In the genomic region with DNA sequence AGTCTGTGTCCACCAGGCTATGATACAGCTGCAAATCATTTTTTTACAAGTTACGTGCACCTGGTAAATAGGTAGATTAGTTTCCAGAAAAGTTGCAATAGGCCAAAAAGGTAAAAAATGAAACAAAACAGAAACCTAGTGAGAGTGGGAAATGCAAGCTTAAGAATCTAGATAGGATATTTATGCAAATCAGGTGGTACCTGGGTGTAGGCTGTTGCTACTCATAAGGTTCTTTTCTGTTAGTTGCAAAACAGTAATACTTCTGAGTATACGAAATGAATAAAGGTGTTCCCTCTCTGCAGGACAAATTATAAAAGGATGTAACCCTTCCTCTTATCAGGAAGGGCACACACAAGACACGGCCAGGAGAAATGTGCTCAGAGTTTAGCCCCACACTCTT, we compare ENCODE assay signal across 18 cellular contexts.
DNase-seq lines count a peak whose midpoint lies in the region; ATAC-seq and TF ChIP-seq lines count a peak whose summit lies in the region.
"Had no signal": no experiment of that assay in that cellular context is flagged by ENCODE, and none has a peak within 500 bp of the region (broad histone marks: within the 10 kb centered on the region; RNA-seq: fewer than 3 reads in every experiment).

No MANE protein-coding gene starts in this region.

- no peaks in the 10 kb centered on the region for H3K4me1 Mint-ChIP-seq in neural progenitor cell
- H3K4me1 Mint-ChIP-seq: activated CD4-positive, alpha-beta memory T cell treated with anti-CD3 and anti-CD28 coated beads, Interleukin-2, amount 10 ng/mL, durations not matched to agents 7 days and 5 days; naive B cell; stimulated activated naive CD8-positive, alpha-beta T cell treated with anti-CD3 and anti-CD28 coated beads, Interleukin-15, amount 100 ng/mL, for 72 hours had no signal

- TF ChIP-seq CTCF in neural progenitor cell (IDR thresholded peaks at IDR 0.05) (no peak), WERI-Rb-1 (IDR thresholded peaks at IDR 0.05; ENCODE audit: low read depth, low read length) (no peak), A673 (conservative IDR thresholded peaks at IDR 0.05; ENCODE audit: low read depth, low read length) (no peak)

- H3K9me3 ChIP-seq in neural progenitor cell (ENCODE audit: low read depth) (peaks cover 8% of the 10 kb centered on the region), WERI-Rb-1 (ENCODE audit: severe bottlenecking) (peaks cover 5% of the 10 kb centered on the region), A673 (ENCODE audit: low read depth, low read length, poor library complexity, severe bottlenecking) (peaks cover 7% of the 10 kb centered on the region)

- no peaks in the 10 kb centered on the region for H3K27me3 Mint-ChIP-seq in neural progenitor cell (ENCODE audit: insufficient read depth, low read depth)
- H3K27me3 Mint-ChIP-seq: activated CD4-positive, alpha-beta memory T cell treated with anti-CD3 and anti-CD28 coated beads, Interleukin-2, amount 10 ng/mL, durations not matched to agents 7 days and 5 days; naive B cell; stimulated activated naive CD8-positive, alpha-beta T cell treated with anti-CD3 and anti-CD28 coated beads, Interleukin-15, amount 100 ng/mL, for 72 hours had no signal

- no peak overlapping the region for H3K27ac Mint-ChIP-seq in neural progenitor cell
- H3K27ac Mint-ChIP-seq: activated CD4-positive, alpha-beta memory T cell treated with anti-CD3 and anti-CD28 coated beads, Interleukin-2, amount 10 ng/mL, durations not matched to agents 7 days and 5 days; activated naive CD4-positive, alpha-beta T cell treated with anti-CD3 and anti-CD28 coated beads for 36 hours; naive B cell; stimulated activated naive CD8-positive, alpha-beta T cell treated with anti-CD3 and anti-CD28 coated beads, Interleukin-15, amount 100 ng/mL, for 72 hours had no signal

- H3K27me3 ChIP-seq in neural progenitor cell: no peaks in the 10 kb centered on the region
- no peaks in the 10 kb centered on the region for H3K27me3 ChIP-seq in WERI-Rb-1 (ENCODE audit: insufficient read depth, low read depth, severe bottlenecking)
- H3K27me3 ChIP-seq in A673 (replicated peaks; ENCODE audit: insufficient read depth, low read depth, low read length, poor library complexity): no peaks in the 10 kb centered on the region
- H3K27me3 ChIP-seq: heart right ventricle had no signal

- DNase-seq in neural progenitor cell (ENCODE audit: low spot score): no peak
- no peak for DNase-seq in WERI-Rb-1
- DNase-seq in A673 (ENCODE audit: low spot score): no peak
- no peak for DNase-seq in mesenteric fat pad (ENCODE audit: low spot score)
- DNase-seq: activated CD4-positive, alpha-beta memory T cell treated with anti-CD3 and anti-CD28 coated beads, Interleukin-2, amount 10 ng/mL, durations not matched to agents 7 days and 5 days; activated naive CD4-positive, alpha-beta T cell treated with anti-CD3 and anti-CD28 coated beads for 36 hours; DMS153; heart right ventricle; KBM-7; naive B cell; right cardiac atrium; RPMI8226; stimulated activated naive CD8-positive, alpha-beta T cell treated with anti-CD3 and anti-CD28 coated beads, Interleukin-15, amount 100 ng/mL, for 72 hours; T1000 had no signal

- H3K4me1 ChIP-seq in neural progenitor cell (peaks cover 15% of the 10 kb centered on the region), A673 (ENCODE audit: insufficient read depth, low read length, poor library complexity, severe bottlenecking) (no peaks in the 10 kb centered on the region)
- H3K4me1 ChIP-seq: heart right ventricle had no signal

- H3K9me3 Mint-ChIP-seq in neural progenitor cell: peaks cover 21% of the 10 kb centered on the region

- H3K4me2 ChIP-seq in neural progenitor cell: no peak overlapping the region

- H3K4me3 ChIP-seq in neural progenitor cell (no peak overlapping the region), WERI-Rb-1 (ENCODE audit: low read depth, low read length) (no peak overlapping the region), A673 (ENCODE audit: low read depth, low read length, poor library complexity, severe bottlenecking) (no peak overlapping the region)
- H3K4me3 ChIP-seq: heart right ventricle had no signal

- no peaks in the 10 kb centered on the region for H4K20me1 ChIP-seq in neural progenitor cell (ENCODE audit: low read depth)

- H3K36me3 Mint-ChIP-seq in neural progenitor cell: peaks cover 30% of the 10 kb centered on the region
- H3K36me3 Mint-ChIP-seq: naive B cell had no signal

- no peak overlapping the region for H3K4me3 Mint-ChIP-seq in neural progenitor cell
- H3K4me3 Mint-ChIP-seq: activated CD4-positive, alpha-beta memory T cell treated with anti-CD3 and anti-CD28 coated beads, Interleukin-2, amount 10 ng/mL, durations not matched to agents 7 days and 5 days; activated naive CD4-positive, alpha-beta T cell treated with anti-CD3 and anti-CD28 coated beads for 36 hours; naive B cell; stimulated activated naive CD8-positive, alpha-beta T cell treated with anti-CD3 and anti-CD28 coated beads, Interleukin-15, amount 100 ng/mL, for 72 hours had no signal

- no peaks in the 10 kb centered on the region for H3K79me2 ChIP-seq in neural progenitor cell (ENCODE audit: low read depth)

- intact Hi-C loops in A673 (cut with micrococcal nuclease; ENCODE audit: unreplicated experiment): no loop called here

- CTCF ChIA-PET in A673 (lab: Charles Lee): no interaction called here

- peaks cover 4% of the 10 kb centered on the region for H3K36me3 ChIP-seq in neural progenitor cell
- no peaks in the 10 kb centered on the region for H3K36me3 ChIP-seq in WERI-Rb-1
- H3K36me3 ChIP-seq in A673 (ENCODE audit: insufficient read depth, low read length, poor library complexity, severe bottlenecking): no peaks in the 10 kb centered on the region

- no peak overlapping the region for H3K27ac ChIP-seq in neural progenitor cell
- no peak overlapping the region for H3K27ac ChIP-seq in WERI-Rb-1
- H3K27ac ChIP-seq in A673 (ENCODE audit: low read depth, low read length, poor library complexity, severe bottlenecking): no peak overlapping the region
- H3K27ac ChIP-seq: heart right ventricle had no signal

- peak; percentile 93 for ATAC-seq in GM18519 (IDR thresholded peaks at IDR 0.05; ENCODE audit: low FRiP score, unreplicated experiment)
- peak; percentile 86 for ATAC-seq in GM21367 (IDR thresholded peaks at IDR 0.05; ENCODE audit: unreplicated experiment)
- peak; percentile 90 for ATAC-seq in HG02885 (IDR thresholded peaks at IDR 0.05; ENCODE audit: poor library complexity, unreplicated experiment)
- ATAC-seq in HG03571 (IDR thresholded peaks at IDR 0.05; ENCODE audit: unreplicated experiment): peak; percentile 47
- ATAC-seq: heart right ventricle; right cardiac atrium; stimulated activated naive CD8-positive, alpha-beta T cell treated with anti-CD3 and anti-CD28 coated beads, Interleukin-15, amount 100 ng/mL, for 72 hours had no signal

- H3F3A ChIP-seq in neural progenitor cell (ENCODE audit: low read depth): peaks cover 12% of the 10 kb centered on the region

- POLR2A ChIA-PET in A673 (lab: Charles Lee; ENCODE audit: low non-redundant PET): no interaction called here

- no TSS peak for BruUV-seq in A673 (replicated peaks; lab: Mats Ljungman, UMichigan)

- H2AFZ ChIP-seq in neural progenitor cell (replicated peaks): no peak overlapping the region

- no peak overlapping the region for H3K9ac ChIP-seq in neural progenitor cell
